Comparison of ENCODE assay signal across 8 cellular contexts in the genomic region with DNA sequence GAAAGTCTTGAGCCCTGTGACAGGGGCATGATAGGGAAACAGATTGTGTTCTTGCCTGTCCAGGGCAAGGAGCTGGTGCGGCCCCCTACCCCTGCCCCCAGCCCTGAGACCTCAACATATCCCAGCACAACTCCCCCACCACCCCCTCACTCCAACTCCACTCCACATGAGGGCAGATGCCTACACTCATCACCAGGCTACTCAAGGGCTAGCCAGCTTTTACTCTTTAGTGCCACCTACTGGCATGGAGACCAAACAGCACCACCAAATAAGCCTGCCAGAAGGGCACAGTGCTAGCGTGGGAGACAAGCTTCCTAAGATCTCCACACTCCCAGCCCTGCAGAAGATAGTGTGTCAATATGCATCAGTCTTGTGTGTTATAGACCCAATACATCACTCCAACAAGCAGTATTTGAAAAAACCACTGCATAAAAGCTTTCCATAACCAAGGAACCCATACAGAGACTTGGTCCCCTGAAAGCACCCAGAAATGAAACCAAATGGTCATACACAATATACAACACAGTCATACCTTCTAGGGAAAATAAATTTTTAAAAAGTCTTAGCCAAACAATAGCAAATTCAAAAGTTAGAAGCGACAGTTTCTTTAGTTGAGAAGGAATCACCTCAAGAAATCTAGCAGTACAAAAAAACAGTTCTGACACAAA.
DNase-seq lines count a peak whose midpoint lies in the region; ATAC-seq and TF ChIP-seq lines count a peak whose summit lies in the region.

No MANE protein-coding gene starts in this region.

- DNase-seq in Karpas-422 (peak; percentile 87), colonic mucosa (peak; percentile 58), midbrain (lab: John Stamatoyannopoulos, UW) (peak; percentile 5), stromal cell of bone marrow (ENCODE audit: low read depth) (peak; percentile 21), pons (ENCODE audit: low spot score) (no peak)
- DNase-seq in activated CD4-positive, CD25-positive, alpha-beta regulatory T cell (lab: John Stamatoyannopoulos, UW) = peak; percentile 10 to 29 (median 27)

- H3K4me2 ChIP-seq in Karpas-422 (ENCODE audit: low read depth, low read length, poor library complexity, severe bottlenecking) = no peak overlapping the region

- H3K27ac ChIP-seq in Karpas-422 (ENCODE audit: low read length) (no peak overlapping the region), colonic mucosa (no peak overlapping the region)

- H3K9me2 ChIP-seq in Karpas-422 (replicated peaks; ENCODE audit: insufficient read depth, low read length) = no peaks in the 10 kb centered on the region

- no peak overlapping the region for H3K4me3 ChIP-seq in Karpas-422 (ENCODE audit: low read length)
- no peak overlapping the region for H3K4me3 ChIP-seq in colonic mucosa

- H3K9me3 ChIP-seq in Karpas-422 (ENCODE audit: low read length) (peaks cover 14% of the 10 kb centered on the region), colonic mucosa (no peaks in the 10 kb centered on the region)

- H3K27me3 ChIP-seq in Karpas-422 (ENCODE audit: low read length) = no peaks in the 10 kb centered on the region
- no peaks in the 10 kb centered on the region for H3K27me3 ChIP-seq in colonic mucosa

- H4K20me1 ChIP-seq in Karpas-422 (ENCODE audit: insufficient read depth, low read depth, low read length) = no peaks in the 10 kb centered on the region

- TF ChIP-seq CTCF in GM12801 (IDR thresholded peaks at IDR 0.05; ENCODE audit: extremely low read depth, insufficient read length) (peak; percentile 29), colonic mucosa (IDR thresholded peaks at IDR 0.05) (peak; percentile 67)

- H3K36me3 ChIP-seq in Karpas-422 (ENCODE audit: insufficient read depth, low read length) (no peaks in the 10 kb centered on the region), colonic mucosa (no peaks in the 10 kb centered on the region)

- intact Hi-C loops in colonic mucosa (cut with DNase I) = loop anchor here (2.0 kb wide), 1 partner anchor 154 kb away; no protein-coding TSS in a partner anchor

- H3K79me2 ChIP-seq in Karpas-422 (ENCODE audit: low read length) = no peaks in the 10 kb centered on the region

- H3K4me1 ChIP-seq in Karpas-422 (ENCODE audit: low read length) (peaks cover 5% of the 10 kb centered on the region; the same call in 1 of the 2 replicates), colonic mucosa (no peaks in the 10 kb centered on the region)

- peak; percentile 83 for ATAC-seq in GM21737 (IDR thresholded peaks at IDR 0.05; ENCODE audit: unreplicated experiment)

- no peak overlapping the region for H2AFZ ChIP-seq in Karpas-422 (ENCODE audit: low read length)

- H3K9ac ChIP-seq in Karpas-422 (ENCODE audit: low read length) (no peak overlapping the region), colonic mucosa (ENCODE audit: low read depth in 2 of 2, low read length in 2 of 2) (no peak overlapping the region)
